8 cellular contexts compared by ENCODE assay signal in the genomic region with DNA sequence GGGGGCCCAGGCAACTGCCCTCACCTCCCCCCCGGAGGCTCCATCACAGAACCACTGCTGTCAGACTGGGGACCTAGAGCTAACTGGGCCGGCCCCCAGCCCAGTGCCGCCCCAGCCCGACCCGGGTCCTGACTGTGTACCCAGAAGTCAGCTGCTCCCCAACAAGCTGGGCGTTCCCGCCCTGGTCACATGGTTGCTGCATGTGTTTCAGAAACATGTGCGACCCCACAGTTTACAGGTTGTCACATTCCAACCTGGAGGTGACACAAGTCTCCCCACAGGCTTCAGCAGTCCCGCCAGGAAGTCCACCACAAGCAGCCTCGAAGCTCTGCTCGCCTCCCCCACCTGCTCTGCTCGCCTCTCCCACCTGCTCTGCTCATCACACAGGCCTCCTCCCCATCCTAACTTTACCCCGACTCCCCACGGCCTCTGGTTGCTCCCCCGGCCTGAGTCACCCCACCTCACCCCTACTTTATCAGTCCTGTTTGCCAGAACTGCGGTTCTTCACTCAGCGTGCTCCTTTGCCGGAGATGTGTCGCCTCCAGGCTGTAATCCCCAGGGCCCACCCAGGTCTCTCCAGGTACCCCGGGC. TPM values are rescaled to one million over a fixed set of nuclear protein-coding genes. Genes with fewer than 3 reads are reported as not detected.
A peak's percentile ranks its signal among the peaks of the same experiment; 100 is the strongest.
DNase-seq lines count a peak whose midpoint lies in the region; ATAC-seq lines count a peak whose summit lies in the region.

No MANE protein-coding gene starts in this region.

- H2BK12ac ChIP-seq in neuronal stem cell (ENCODE audit: low read length): no peak overlapping the region

- H2AK5ac ChIP-seq in neuronal stem cell (ENCODE audit: low read depth, low read length): no peak overlapping the region

- no peak overlapping the region for H3K4me3 ChIP-seq in CD4-positive, alpha-beta memory T cell (ENCODE audit: low read length in 2 of 2)
- H3K4me3 ChIP-seq in neuronal stem cell (ENCODE audit: low read length in 2 of 2): peak overlapping the region; percentile 40 to 66

- H2BK5ac ChIP-seq in neuronal stem cell (ENCODE audit: low read length): peak overlapping the region; percentile 11

- no peak overlapping the region for H2BK120ac ChIP-seq in neuronal stem cell (ENCODE audit: low read depth, low read length)

- H3K4ac ChIP-seq in neuronal stem cell (ENCODE audit: low read length): no peak overlapping the region

- no peak overlapping the region for H3K14ac ChIP-seq in neuronal stem cell (ENCODE audit: low read length)

- H3K27me3 Mint-ChIP-seq in CD4-positive, alpha-beta memory T cell: no peaks in the 10 kb centered on the region
- H3K27me3 Mint-ChIP-seq in IgD-negative memory B cell: no peaks in the 10 kb centered on the region
- H3K27me3 Mint-ChIP-seq in central memory CD8-positive, alpha-beta T cell: no peaks in the 10 kb centered on the region

- no peak overlapping the region for H4K91ac ChIP-seq in neuronal stem cell (ENCODE audit: low read depth, low read length, poor library complexity)

- no peak overlapping the region for H3K27ac ChIP-seq in CD4-positive, alpha-beta memory T cell (ENCODE audit: low read depth, low read length)
- H3K27ac ChIP-seq in neuronal stem cell (replicated peaks; ENCODE audit: low read length): no peak overlapping the region

- H4K8ac ChIP-seq in neuronal stem cell (ENCODE audit: low read depth, low read length): no peak overlapping the region

- peaks cover 9% of the 10 kb centered on the region for H3K79me1 ChIP-seq in neuronal stem cell (ENCODE audit: low read depth, low read length)

- H3K9ac ChIP-seq in neuronal stem cell (ENCODE audit: low read depth, low read length, poor library complexity): no peak overlapping the region

- H3K18ac ChIP-seq in neuronal stem cell (ENCODE audit: low read length): no peak overlapping the region

- H2AFZ ChIP-seq in neuronal stem cell (ENCODE audit: low read length): no peak overlapping the region

- no CpG with 5 or more reads among the region's 20 CpGs for WGBS in neuronal stem cell (ENCODE audit: extremely low coverage in 2 of 2, insufficient read length in 2 of 2, insufficient replicate concordance in 1 of 2), 2 donors

- peak overlapping the region in 1 of 7 donors; percentile 42 for H3K27ac Mint-ChIP-seq in CD4-positive, alpha-beta memory T cell
- no peak overlapping the region for H3K27ac Mint-ChIP-seq in IgD-negative memory B cell
- H3K27ac Mint-ChIP-seq in central memory CD8-positive, alpha-beta T cell (ENCODE audit: low read depth): peak overlapping the region; percentile 79

- H2BK15ac ChIP-seq in neuronal stem cell (ENCODE audit: low read length): no peak overlapping the region

- H3K4me2 ChIP-seq in neuronal stem cell (ENCODE audit: insufficient read depth, low read length, poor library complexity, severe bottlenecking): peak overlapping the region; percentile 62

- peaks cover 26% of the 10 kb centered on the region for H3K4me1 ChIP-seq in CD4-positive, alpha-beta memory T cell (ENCODE audit: insufficient read depth, low read length)
- peaks cover 4 to 6% of the 10 kb centered on the region in 2 donors for H3K4me1 ChIP-seq in neuronal stem cell (ENCODE audit: control insufficient read depth in 2 of 2, insufficient read depth in 1 of 2, low read depth in 1 of 2, low read length in 2 of 2)

- POLR2A ChIA-PET in CD4-positive, alpha-beta memory T cell (lab: Charles Lee; ENCODE audit: partially characterized antibody): interaction anchor here (0.5 to 2.5 kb wide), 3 partner anchors 11 to 144 kb away, joined by 3 to 20 read pairs (median 3); no protein-coding TSS in a partner anchor

- peaks cover 22% of the 10 kb centered on the region for H3K36me3 ChIP-seq in CD4-positive, alpha-beta memory T cell (ENCODE audit: insufficient read depth, low read length)
- H3K36me3 ChIP-seq in neuronal stem cell (replicated peaks in 1 of 2; ENCODE audit: control insufficient read depth in 2 of 2, insufficient read depth in 2 of 2, low read length in 2 of 2): peaks cover 37 to 72% of the 10 kb centered on the region in 2 donors

- no peak for DNase-seq in CD4-positive, alpha-beta memory T cell
- DNase-seq in central memory CD8-positive, alpha-beta T cell (ENCODE audit: low spot score in 2 of 2): no peak
- DNase-seq in neuronal stem cell (ENCODE audit: low spot score) (no peak), mesenteric fat pad (ENCODE audit: low spot score) (no peak), NCI-H2227 treated with DMSO at 0.1 percent for 48 hours (lab: John Stamatoyannopoulos, UW) (no peak), NCI-H446 treated with DMSO at 0.1 percent for 48 hours (lab: John Stamatoyannopoulos, UW) (no peak), COLO829 (ENCODE audit: low spot score) (no peak)

- no peaks in the 10 kb centered on the region for H3K9me3 Mint-ChIP-seq in CD4-positive, alpha-beta memory T cell
- no peaks in the 10 kb centered on the region for H3K9me3 Mint-ChIP-seq in IgD-negative memory B cell
- no peaks in the 10 kb centered on the region for H3K9me3 Mint-ChIP-seq in central memory CD8-positive, alpha-beta T cell

- CTCF ChIA-PET in CD4-positive, alpha-beta memory T cell (lab: Charles Lee; ENCODE audit: partially characterized antibody): interaction anchor here (0.7 kb wide), 1 partner anchor 24 kb away, joined by 3 read pairs; no protein-coding TSS in a partner anchor

- no peaks in the 10 kb centered on the region for H3K9me3 ChIP-seq in CD4-positive, alpha-beta memory T cell (ENCODE audit: control insufficient read depth in 1 of 2, low read length in 2 of 2)
- no peaks in the 10 kb centered on the region for H3K9me3 ChIP-seq in neuronal stem cell (replicated peaks in 1 of 2; ENCODE audit: control insufficient read depth in 2 of 2, insufficient read depth in 1 of 2, low read depth in 1 of 2, low read length in 2 of 2)

- no peak for ATAC-seq in central memory CD8-positive, alpha-beta T cell (replicated peaks; ENCODE audit: extremely low read depth, poor library complexity, severe bottlenecking)

- intact Hi-C loops in CD4-positive, alpha-beta memory T cell (cut with micrococcal nuclease): no loop called here

- peak overlapping the region; percentile 11 for H3K23ac ChIP-seq in neuronal stem cell (ENCODE audit: low read depth, low read length, poor library complexity)

- peaks cover 7 to 17% of the 10 kb centered on the region in 2 donors for H3K36me3 Mint-ChIP-seq in CD4-positive, alpha-beta memory T cell
- peaks cover 3% of the 10 kb centered on the region for H3K36me3 Mint-ChIP-seq in IgD-negative memory B cell
- peaks cover 18% of the 10 kb centered on the region for H3K36me3 Mint-ChIP-seq in central memory CD8-positive, alpha-beta T cell (ENCODE audit: insufficient read depth)

- peak overlapping the region; percentile 54 to 75 (median 68) for H3K4me3 Mint-ChIP-seq in CD4-positive, alpha-beta memory T cell
- peak overlapping the region; percentile 49 to 68 (median 52) for H3K4me3 Mint-ChIP-seq in IgD-negative memory B cell
- H3K4me3 Mint-ChIP-seq in central memory CD8-positive, alpha-beta T cell: peak overlapping the region; percentile 93

- no peaks in the 10 kb centered on the region for H3K27me3 ChIP-seq in CD4-positive, alpha-beta memory T cell (ENCODE audit: insufficient read depth, low read length)
- H3K27me3 ChIP-seq in neuronal stem cell (ENCODE audit: control insufficient read depth in 3 of 3, insufficient read depth in 3 of 3, low read depth in 1 of 3, low read length in 3 of 3): no peaks in the 10 kb centered on the region

- peaks cover 3 to 20% (median 13%) of the 10 kb centered on the region in 4 donors for H3K4me1 Mint-ChIP-seq in CD4-positive, alpha-beta memory T cell
- H3K4me1 Mint-ChIP-seq in IgD-negative memory B cell: peaks cover 4 to 10% (median 7%) of the 10 kb centered on the region in 3 donors
- H3K4me1 Mint-ChIP-seq in central memory CD8-positive, alpha-beta T cell: peaks cover 9% of the 10 kb centered on the region

RNA-seq across cellular contexts. Expression of a gene that starts 1.0 kb away (rescaled TPM):
- total RNA-seq in CD4-positive, alpha-beta memory T cell: 10 to 100 TPM; 27.9 to 29.2 TPM
- 10 to 100 TPM; 58.6 to 59.2 TPM for polyA plus RNA-seq in CD4-positive, alpha-beta memory T cell
- polyA plus RNA-seq in IgD-negative memory B cell: 69.8 TPM
- polyA plus RNA-seq in neuronal stem cell (2013, experiment 1 of 2): 68.8 TPM
- polyA plus RNA-seq in neuronal stem cell (2013, experiment 2 of 2): 73.1 TPM
- total RNA-seq in mesenteric fat pad: 40.1 TPM

RNA-seq across cellular contexts. Expression of a gene that starts 12.4 kb away (rescaled TPM):
- total RNA-seq in CD4-positive, alpha-beta memory T cell: 10 to 100 TPM; 72.2 to 73.5 TPM
- 10 to 100 TPM; 22.7 to 40.5 TPM for polyA plus RNA-seq in CD4-positive, alpha-beta memory T cell
- 7.3 TPM for polyA plus RNA-seq in IgD-negative memory B cell
- 30.5 TPM for polyA plus RNA-seq in neuronal stem cell (2013, experiment 1 of 2)
- polyA plus RNA-seq in neuronal stem cell (2013, experiment 2 of 2): 28.5 TPM
- 39.0 TPM for total RNA-seq in mesenteric fat pad

RNA-seq across cellular contexts. Expression of a gene that starts 16.8 kb away (rescaled TPM):
- 10 to 100 TPM; 40.3 to 43.0 TPM for total RNA-seq in CD4-positive, alpha-beta memory T cell
- 1 to 10 TPM in 1 of 2 donors, under 1 TPM in 1; 0.67 to 6.0 TPM for polyA plus RNA-seq in CD4-positive, alpha-beta memory T cell
- polyA plus RNA-seq in IgD-negative memory B cell: 1.6 TPM
- 19.3 TPM for polyA plus RNA-seq in neuronal stem cell (2013, experiment 1 of 2)
- 18.9 TPM for polyA plus RNA-seq in neuronal stem cell (2013, experiment 2 of 2)
- total RNA-seq in mesenteric fat pad: 19.4 TPM

RNA-seq across cellular contexts. Expression of a gene that starts 27.6 kb away (rescaled TPM):
- total RNA-seq in CD4-positive, alpha-beta memory T cell: 10 to 100 TPM; 34.9 to 35.4 TPM
- 10 to 100 TPM; 54.4 to 61.7 TPM for polyA plus RNA-seq in CD4-positive, alpha-beta memory T cell
- polyA plus RNA-seq in IgD-negative memory B cell: 106 TPM
- 329 TPM for polyA plus RNA-seq in neuronal stem cell (2013, experiment 1 of 2)
- 313 TPM for polyA plus RNA-seq in neuronal stem cell (2013, experiment 2 of 2)
- total RNA-seq in mesenteric fat pad: 139 TPM

RNA-seq across cellular contexts. Expression of a gene that starts 32.3 kb away (rescaled TPM):
- 1 to 10 TPM; 5.1 to 7.3 TPM for total RNA-seq in CD4-positive, alpha-beta memory T cell
- 1 to 10 TPM; 3.4 to 4.1 TPM for polyA plus RNA-seq in CD4-positive, alpha-beta memory T cell
- 7.2 TPM for polyA plus RNA-seq in IgD-negative memory B cell
- polyA plus RNA-seq in neuronal stem cell (2013, experiment 1 of 2): 17.1 TPM
- polyA plus RNA-seq in neuronal stem cell (2013, experiment 2 of 2): 17.8 TPM
- 21.8 TPM for total RNA-seq in mesenteric fat pad

Comparison
In these comparisons a context has a peak if more than half of its experiments do, and no peak if none do; other contexts are left out.
1. H3K4me3 ChIP-seq: peak in neuronal stem cell (2 of 2); none in CD4-positive, alpha-beta memory T cell (0 of 2).
2. Peak in every context shown above with its lines, with median percentiles within 50 percentile points of each other: H3K4me3 Mint-ChIP-seq.